ENCODE assay signal across 8 cellular contexts in the genomic region with DNA sequence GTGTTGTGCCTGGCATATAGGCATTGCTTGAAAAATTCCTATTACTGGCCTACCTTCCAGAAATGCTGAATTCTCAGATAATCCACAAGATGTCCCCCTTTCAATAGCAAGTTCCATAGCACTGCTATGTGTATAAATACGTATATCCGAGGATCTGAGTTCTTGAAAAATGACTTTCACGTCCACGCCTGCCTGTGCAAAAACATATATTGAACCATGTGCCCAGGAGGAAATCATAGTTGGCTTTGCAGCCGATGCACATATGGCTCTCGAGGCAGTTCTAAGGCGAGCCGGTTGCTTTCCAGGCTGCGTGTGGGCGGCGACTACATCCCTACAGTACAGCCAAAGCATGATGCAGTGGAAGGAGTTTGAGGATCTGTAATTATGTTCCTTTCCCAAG. TPM values are rescaled to one million over a fixed set of nuclear protein-coding genes. Genes with fewer than 3 reads are reported as not detected.
DNase-seq lines count a peak whose midpoint lies in the region; TF ChIP-seq lines count a peak whose summit lies in the region.

No MANE protein-coding gene starts in this region.

- intact Hi-C loops in spleen (cut with DNase I; ENCODE audit: low total_unique reads) = no loop called here
- intact Hi-C loops in activated CD4-positive, alpha-beta T cell treated with anti-CD3 and anti-CD28 coated beads, Interleukin-2, amount 10 ng/mL, durations not matched to agents 24 days and 14 days (cut with micrococcal nuclease) = no loop called here

- no peaks in the 10 kb centered on the region for H3K9me3 Mint-ChIP-seq in activated CD4-positive, alpha-beta T cell treated with anti-CD3 and anti-CD28 coated beads, Interleukin-2, amount 10 ng/mL, durations not matched to agents 24 days and 14 days
- H3K9me3 Mint-ChIP-seq in activated CD4-positive, alpha-beta T cell treated with anti-CD3 and anti-CD28 coated beads, Interleukin-2, amount 10 ng/mL, durations not matched to agents 7 days and 5 days = no peaks in the 10 kb centered on the region
- no peaks in the 10 kb centered on the region for H3K9me3 Mint-ChIP-seq in activated naive CD4-positive, alpha-beta T cell treated with anti-CD3 and anti-CD28 coated beads, Interleukin-2, amount 10 ng/mL, durations not matched to agents 7 days and 5 days

- peak overlapping the region; percentile 15 for H3K9ac ChIP-seq in adipocyte (ENCODE audit: low read length)

- H3K27ac ChIP-seq in spleen = no peak overlapping the region

- no peaks in the 10 kb centered on the region for H3K27me3 Mint-ChIP-seq in activated CD4-positive, alpha-beta T cell treated with anti-CD3 and anti-CD28 coated beads, Interleukin-2, amount 10 ng/mL, durations not matched to agents 24 days and 14 days
- H3K27me3 Mint-ChIP-seq in activated CD4-positive, alpha-beta T cell treated with anti-CD3 and anti-CD28 coated beads, Interleukin-2, amount 10 ng/mL, durations not matched to agents 7 days and 5 days = no peaks in the 10 kb centered on the region
- no peaks in the 10 kb centered on the region for H3K27me3 Mint-ChIP-seq in activated naive CD4-positive, alpha-beta T cell treated with anti-CD3 and anti-CD28 coated beads, Interleukin-2, amount 10 ng/mL, durations not matched to agents 7 days and 5 days

- TF ChIP-seq CTCF in AG04449 (IDR thresholded peaks at IDR 0.05; ENCODE audit: insufficient read depth, low read length, missing control alignments) (peak; percentile 25), kidney epithelial cell (IDR thresholded peaks at IDR 0.05; ENCODE audit: insufficient read depth, low read length, poor library complexity, severe bottlenecking) (peak; percentile 36), spleen (IDR thresholded peaks at IDR 0.05 in 8 of 11, conservative IDR thresholded peaks at IDR 0.05 in 3 of 11) (no peak)

- H3K4me1 ChIP-seq in adipocyte (ENCODE audit: control insufficient read depth, insufficient read depth, low read length) (no peaks in the 10 kb centered on the region), spleen (no peaks in the 10 kb centered on the region)

- no peaks in the 10 kb centered on the region for H3K9me3 ChIP-seq in adipocyte (ENCODE audit: control insufficient read depth, low read length)
- H3K9me3 ChIP-seq in spleen = no peaks in the 10 kb centered on the region

- peak overlapping the region; percentile 48 for H3K4me3 ChIP-seq in AG04449 (ENCODE audit: low read depth, low read length)
- peak overlapping the region; percentile 71 for H3K4me3 ChIP-seq in adipocyte (ENCODE audit: low read length)
- H3K4me3 ChIP-seq in kidney epithelial cell (ENCODE audit: low read depth, low read length) = peak overlapping the region; percentile 26
- H3K4me3 ChIP-seq in spleen = no peak overlapping the region

- no peak for TF ChIP-seq POLR2A in spleen (IDR thresholded peaks at IDR 0.05)

- CTCF ChIA-PET in AG04449 (lab: Yijun Ruan, JAX) = interaction anchor here (0.7 to 2.7 kb wide), 10 partner anchors 8 to 42 kb away, joined by 3 to 51 read pairs (median 6); no protein-coding TSS in a partner anchor
- CTCF ChIA-PET in activated CD4-positive, alpha-beta T cell treated with anti-CD3 and anti-CD28 coated beads, Interleukin-2, amount 10 ng/mL, durations not matched to agents 7 days and 5 days (lab: Charles Lee) = no interaction called here
- CTCF ChIA-PET in activated naive CD4-positive, alpha-beta T cell treated with anti-CD3 and anti-CD28 coated beads, Interleukin-2, amount 10 ng/mL, durations not matched to agents 7 days and 5 days (lab: Charles Lee) = no interaction called here

- POLR2A ChIA-PET in AG04449 (lab: Yijun Ruan, JAX) = no interaction called here
- POLR2A ChIA-PET in activated CD4-positive, alpha-beta T cell treated with anti-CD3 and anti-CD28 coated beads, Interleukin-2, amount 10 ng/mL, durations not matched to agents 7 days and 5 days (lab: Charles Lee) = no interaction called here

- WGBS in spleen, 5 donors = 50 to 69% (median 65%) methylated on average over 11 of the region's 11 CpGs

- H3K27ac Mint-ChIP-seq in activated CD4-positive, alpha-beta T cell treated with anti-CD3 and anti-CD28 coated beads, Interleukin-2, amount 10 ng/mL, durations not matched to agents 24 days and 14 days = no peak overlapping the region
- H3K27ac Mint-ChIP-seq in activated CD4-positive, alpha-beta T cell treated with anti-CD3 and anti-CD28 coated beads, Interleukin-2, amount 10 ng/mL, durations not matched to agents 7 days and 5 days = no peak overlapping the region
- H3K27ac Mint-ChIP-seq in activated naive CD4-positive, alpha-beta T cell treated with anti-CD3 and anti-CD28 coated beads, Interleukin-2, amount 10 ng/mL, durations not matched to agents 7 days and 5 days = no peak overlapping the region

- H3K4me1 Mint-ChIP-seq in activated CD4-positive, alpha-beta T cell treated with anti-CD3 and anti-CD28 coated beads, Interleukin-2, amount 10 ng/mL, durations not matched to agents 24 days and 14 days = no peaks in the 10 kb centered on the region
- no peaks in the 10 kb centered on the region for H3K4me1 Mint-ChIP-seq in activated CD4-positive, alpha-beta T cell treated with anti-CD3 and anti-CD28 coated beads, Interleukin-2, amount 10 ng/mL, durations not matched to agents 7 days and 5 days
- no peaks in the 10 kb centered on the region for H3K4me1 Mint-ChIP-seq in activated naive CD4-positive, alpha-beta T cell treated with anti-CD3 and anti-CD28 coated beads, Interleukin-2, amount 10 ng/mL, durations not matched to agents 7 days and 5 days

- H3K36me3 Mint-ChIP-seq in activated CD4-positive, alpha-beta T cell treated with anti-CD3 and anti-CD28 coated beads, Interleukin-2, amount 10 ng/mL, durations not matched to agents 24 days and 14 days (ENCODE audit: low read depth) = no peaks in the 10 kb centered on the region
- H3K36me3 Mint-ChIP-seq in activated CD4-positive, alpha-beta T cell treated with anti-CD3 and anti-CD28 coated beads, Interleukin-2, amount 10 ng/mL, durations not matched to agents 7 days and 5 days (ENCODE audit: low read depth) = no peaks in the 10 kb centered on the region
- no peaks in the 10 kb centered on the region for H3K36me3 Mint-ChIP-seq in activated naive CD4-positive, alpha-beta T cell treated with anti-CD3 and anti-CD28 coated beads, Interleukin-2, amount 10 ng/mL, durations not matched to agents 7 days and 5 days

- H3K36me3 ChIP-seq in adipocyte (ENCODE audit: control insufficient read depth, insufficient read depth, low read length, severe bottlenecking) (no peaks in the 10 kb centered on the region), kidney epithelial cell (ENCODE audit: control insufficient read depth, insufficient read depth, low read length) (no peaks in the 10 kb centered on the region), spleen (no peaks in the 10 kb centered on the region)

- DNase-seq in AG04449 (ENCODE audit: low read depth, low spot score) (no peak), HT1080 (ENCODE audit: low read depth) (peak; percentile 61), adipocyte (ENCODE audit: low read depth) (peak; percentile 54), kidney epithelial cell (ENCODE audit: low read depth) (no peak), spleen (no peak)
- no peak for DNase-seq in activated CD4-positive, alpha-beta T cell treated with anti-CD3 and anti-CD28 coated beads, Interleukin-2, amount 10 ng/mL, durations not matched to agents 24 days and 14 days
- DNase-seq in activated CD4-positive, alpha-beta T cell treated with anti-CD3 and anti-CD28 coated beads, Interleukin-2, amount 10 ng/mL, durations not matched to agents 7 days and 5 days = no peak
- DNase-seq in activated naive CD4-positive, alpha-beta T cell treated with anti-CD3 and anti-CD28 coated beads, Interleukin-2, amount 10 ng/mL, durations not matched to agents 7 days and 5 days = no peak

- no peak overlapping the region for H3K4me3 Mint-ChIP-seq in activated CD4-positive, alpha-beta T cell treated with anti-CD3 and anti-CD28 coated beads, Interleukin-2, amount 10 ng/mL, durations not matched to agents 24 days and 14 days
- no peak overlapping the region for H3K4me3 Mint-ChIP-seq in activated CD4-positive, alpha-beta T cell treated with anti-CD3 and anti-CD28 coated beads, Interleukin-2, amount 10 ng/mL, durations not matched to agents 7 days and 5 days
- H3K4me3 Mint-ChIP-seq in activated naive CD4-positive, alpha-beta T cell treated with anti-CD3 and anti-CD28 coated beads, Interleukin-2, amount 10 ng/mL, durations not matched to agents 7 days and 5 days = no peak overlapping the region

- H3K27me3 ChIP-seq in adipocyte (replicated peaks; ENCODE audit: control insufficient read depth, insufficient read depth, low read length) (peaks cover 31% of the 10 kb centered on the region), kidney epithelial cell (ENCODE audit: control insufficient read depth, insufficient read depth, low read length) (no peaks in the 10 kb centered on the region), spleen (replicated peaks in 1 of 7) (peaks cover 0 to 11% (median 0%) of the 10 kb centered on the region in 7 donors)

RNA-seq across cellular contexts. Expression of gene ESX1, which starts 55.4 kb away (rescaled TPM):
- total RNA-seq in HT1080 (2014; rRNA removed; shearing (Covaris generic)) = 0.11 TPM in 1 of 2 replicates, not detected in the other
- 0.05 TPM in 1 of 2 replicates, not detected in the other for polyA plus RNA-seq in HT1080 (2015; cell fraction: cytosol; rRNA removed)
- polyA plus RNA-seq in HT1080 (2015; cell fraction: nucleus; rRNA removed) = not detected in 2 replicates
- total RNA-seq in kidney epithelial cell (not detected in 2 replicates), spleen (not detected)
- polyA plus RNA-seq in spleen = not detected
- not detected in 2 replicates for total RNA-seq in activated CD4-positive, alpha-beta T cell treated with anti-CD3 and anti-CD28 coated beads, Interleukin-2, amount 10 ng/mL, durations not matched to agents 24 days and 14 days
- total RNA-seq in activated CD4-positive, alpha-beta T cell treated with anti-CD3 and anti-CD28 coated beads, Interleukin-2, amount 10 ng/mL, durations not matched to agents 7 days and 5 days = not detected

Comparison
In these comparisons a context has a peak if more than half of its experiments do, and no peak if none do; other contexts are left out.
1. DNase-seq: peak in HT1080 (single experiment) and adipocyte (single experiment); none in AG04449 (single experiment), kidney epithelial cell (single experiment), spleen (single experiment), activated CD4-positive, alpha-beta T cell treated with anti-CD3 and anti-CD28 coated beads, Interleukin-2, amount 10 ng/mL, durations not matched to agents 24 days and 14 days (single experiment), activated CD4-positive, alpha-beta T cell treated with anti-CD3 and anti-CD28 coated beads, Interleukin-2, amount 10 ng/mL, durations not matched to agents 7 days and 5 days (single experiment) and activated naive CD4-positive, alpha-beta T cell treated with anti-CD3 and anti-CD28 coated beads, Interleukin-2, amount 10 ng/mL, durations not matched to agents 7 days and 5 days (single experiment).
2. H3K4me3 ChIP-seq: peak in AG04449 (single experiment), adipocyte (single experiment) and kidney epithelial cell (single experiment); none in spleen (0 of 8).
3. CTCF ChIP-seq: peak in AG04449 (single experiment) and kidney epithelial cell (single experiment); none in spleen (0 of 11).